ENCODE assay signal across 9 cellular contexts in the genomic region with DNA sequence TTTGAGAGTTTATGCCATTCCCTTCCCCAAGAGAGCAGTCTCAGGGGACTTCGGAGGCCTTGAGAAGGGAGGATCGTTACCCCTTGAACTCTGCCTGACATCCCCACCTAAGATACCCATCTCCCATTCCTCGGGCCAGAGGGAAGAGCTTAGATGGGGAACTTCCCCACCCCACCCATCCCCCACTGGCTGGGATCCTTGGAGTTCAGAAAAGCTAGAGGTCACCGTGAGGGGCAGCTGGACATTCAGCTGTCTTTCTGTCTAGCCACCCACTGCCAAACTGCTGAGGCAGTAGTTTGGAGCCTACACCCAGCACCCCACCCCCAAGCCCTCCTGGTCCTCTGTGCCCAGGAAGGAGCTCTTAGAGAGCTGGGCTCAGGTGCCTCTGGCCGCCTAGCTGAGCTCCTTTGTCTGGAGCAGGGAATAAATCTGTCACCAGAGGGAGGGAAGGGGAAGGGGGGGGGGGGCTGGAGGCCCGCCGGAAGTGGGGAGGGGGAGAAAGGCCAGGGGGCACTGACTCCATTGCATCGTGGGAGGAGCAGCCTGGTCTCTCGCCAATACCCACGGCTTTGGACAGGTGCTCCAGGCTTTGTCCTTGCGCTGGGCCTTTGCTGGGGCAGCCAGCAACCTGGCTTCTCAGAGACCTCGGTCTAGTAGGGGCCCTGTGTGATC. TPM values are rescaled to one million over a fixed set of nuclear protein-coding genes. Genes with fewer than 3 reads are reported as not detected.
DNase-seq lines count a peak whose midpoint lies in the region; ATAC-seq and TF ChIP-seq lines count a peak whose summit lies in the region.
"Had no signal": no experiment of that assay in that cellular context is flagged by ENCODE, and none has a peak within 500 bp of the region (broad histone marks: within the 10 kb centered on the region; RNA-seq: fewer than 3 reads in every experiment).

No MANE protein-coding gene starts in this region.

- H3K9me3 Mint-ChIP-seq in activated T-helper 2 cell treated with anti-CD3 and anti-CD28 coated beads, Interferon-gamma antibody, Interleukin-2, Interleukin-4, amounts not matched to agents 10 μg/mL and 5 μg/mL and 100 μg/mL, durations not matched to agents 14 hours and 24 hours and 36 hours, result no peaks in the 10 kb centered on the region

- TF ChIP-seq POLR2A in uterus (IDR thresholded peaks at IDR 0.05), result no peak

- H3K4me3 ChIP-seq in heart right ventricle, result peak overlapping the region in 9 of 10 donors; percentile 4 to 62 (median 51)
- H3K4me3 ChIP-seq in right cardiac atrium (ENCODE audit: low read length), result no peak overlapping the region
- peak overlapping the region; percentile 56 for H3K4me3 ChIP-seq in lower lobe of right lung
- peak overlapping the region; percentile 42 to 44 for H3K4me3 ChIP-seq in uterus

- H3K36me3 ChIP-seq in heart right ventricle (peaks cover 0 to 10% (median 0%) of the 10 kb centered on the region in 9 donors), lower lobe of right lung (peaks cover 6% of the 10 kb centered on the region), uterus (no peaks in the 10 kb centered on the region)

- WGBS in heart right ventricle, 2 donors, result 44 to 59% methylated on average over 11 to 12 of the region's 12 CpGs
- WGBS in right cardiac atrium, result 39% methylated on average over 12 of the region's 12 CpGs

- H3K27ac Mint-ChIP-seq in activated T-helper 2 cell treated with anti-CD3 and anti-CD28 coated beads, Interferon-gamma antibody, Interleukin-2, Interleukin-4, amounts not matched to agents 10 μg/mL and 5 μg/mL and 100 μg/mL, durations not matched to agents 14 hours and 24 hours and 36 hours, result no peak overlapping the region

- H3K27ac ChIP-seq in heart right ventricle (peak overlapping the region in 5 of 10 donors; percentile 29 to 71 (median 45)), right cardiac atrium (ENCODE audit: low read length) (no peak overlapping the region), lower lobe of right lung (peak overlapping the region; percentile 41), uterus (peak overlapping the region; percentile 59 to 76)
- H3K27ac ChIP-seq: HL-60 had no signal

- DNase-seq in heart right ventricle (no peak), right cardiac atrium (no peak), lower lobe of right lung (no peak), uterus (no peak), cerebellum (ENCODE audit: low spot score) (no peak), cerebellar cortex (ENCODE audit: low spot score) (no peak)
- DNase-seq in activated T-helper 2 cell treated with anti-CD3 and anti-CD28 coated beads, Interferon-gamma antibody, Interleukin-2, Interleukin-4, amounts not matched to agents 10 μg/mL and 5 μg/mL and 100 μg/mL, durations not matched to agents 14 hours and 24 hours and 36 hours (ENCODE audit: low spot score), result no peak

- peaks cover 8 to 38% (median 26%) of the 10 kb centered on the region in 9 donors for H3K4me1 ChIP-seq in heart right ventricle
- H3K4me1 ChIP-seq in right cardiac atrium (ENCODE audit: control insufficient read depth, insufficient read depth, low read length), result no peaks in the 10 kb centered on the region
- H3K4me1 ChIP-seq in lower lobe of right lung, result peaks cover 25% of the 10 kb centered on the region
- H3K4me1 ChIP-seq in uterus, result peaks cover 0 to 21% of the 10 kb centered on the region in 2 donors

- no peak for ATAC-seq in heart right ventricle
- no peak for ATAC-seq in right cardiac atrium
- ATAC-seq in lower lobe of right lung, result no peak
- ATAC-seq in HG03520 (IDR thresholded peaks at IDR 0.05; ENCODE audit: unreplicated experiment), result no peak

- H3K9me3 ChIP-seq in heart right ventricle (no peaks in the 10 kb centered on the region), right cardiac atrium (ENCODE audit: control insufficient read depth, low read length) (no peaks in the 10 kb centered on the region), lower lobe of right lung (no peaks in the 10 kb centered on the region), uterus (no peaks in the 10 kb centered on the region)

- H3K36me3 Mint-ChIP-seq in activated T-helper 2 cell treated with anti-CD3 and anti-CD28 coated beads, Interferon-gamma antibody, Interleukin-2, Interleukin-4, amounts not matched to agents 10 μg/mL and 5 μg/mL and 100 μg/mL, durations not matched to agents 14 hours and 24 hours and 36 hours (ENCODE audit: low read depth), result no peaks in the 10 kb centered on the region

- intact Hi-C loops in heart right ventricle (cut with DNase I), result loop anchor here in 1 of 10 donors (5.0 kb wide), 1 partner anchor 35 kb away; no protein-coding TSS in a partner anchor
- intact Hi-C loops in right cardiac atrium (cut with DNase I), result no loop called here
- intact Hi-C loops in activated T-helper 2 cell treated with anti-CD3 and anti-CD28 coated beads, Interferon-gamma antibody, Interleukin-2, Interleukin-4, amounts not matched to agents 10 μg/mL and 5 μg/mL and 100 μg/mL, durations not matched to agents 14 hours and 24 hours and 36 hours (cut with micrococcal nuclease), result no loop called here
- intact Hi-C loops in lower lobe of right lung (cut with DNase I), result no loop called here
- intact Hi-C loops in uterus (cut with DNase I; ENCODE audit: low total_unique reads), result no loop called here

- peak overlapping the region; percentile 38 for H3K4me3 Mint-ChIP-seq in activated T-helper 2 cell treated with anti-CD3 and anti-CD28 coated beads, Interferon-gamma antibody, Interleukin-2, Interleukin-4, amounts not matched to agents 10 μg/mL and 5 μg/mL and 100 μg/mL, durations not matched to agents 14 hours and 24 hours and 36 hours (ENCODE audit: low read depth)

- no peak for TF ChIP-seq CTCF in heart right ventricle (IDR thresholded peaks at IDR 0.05)
- TF ChIP-seq CTCF in lower lobe of right lung (IDR thresholded peaks at IDR 0.05), result no peak
- TF ChIP-seq CTCF in uterus (IDR thresholded peaks at IDR 0.05), result no peak

- H3K4me1 Mint-ChIP-seq in activated T-helper 2 cell treated with anti-CD3 and anti-CD28 coated beads, Interferon-gamma antibody, Interleukin-2, Interleukin-4, amounts not matched to agents 10 μg/mL and 5 μg/mL and 100 μg/mL, durations not matched to agents 14 hours and 24 hours and 36 hours (ENCODE audit: low read depth), result peaks cover 5% of the 10 kb centered on the region

- H3K27me3 ChIP-seq in heart right ventricle, result peaks cover 0 to 57% (median 15%) of the 10 kb centered on the region in 7 donors
- no peaks in the 10 kb centered on the region for H3K27me3 ChIP-seq in right cardiac atrium (ENCODE audit: control insufficient read depth, insufficient read depth)
- peaks cover 28% of the 10 kb centered on the region for H3K27me3 ChIP-seq in lower lobe of right lung (ENCODE audit: low read depth)
- no peaks in the 10 kb centered on the region for H3K27me3 ChIP-seq in uterus

- H3K27me3 Mint-ChIP-seq in activated T-helper 2 cell treated with anti-CD3 and anti-CD28 coated beads, Interferon-gamma antibody, Interleukin-2, Interleukin-4, amounts not matched to agents 10 μg/mL and 5 μg/mL and 100 μg/mL, durations not matched to agents 14 hours and 24 hours and 36 hours (ENCODE audit: low read depth), result peaks cover 36% of the 10 kb centered on the region

RNA-seq across cellular contexts. Expression of a gene that starts 1.0 kb away (rescaled TPM):
- 1 to 10 TPM in 1 of 10 donors, under 1 TPM in 8, not detected in 1; 0.16 to 1.4 (median 0.57) TPM for total RNA-seq in heart right ventricle
- polyA plus RNA-seq in heart right ventricle, result under 1 TPM; 0.41 to 0.51 TPM
- total RNA-seq in right cardiac atrium, result 1 to 10 TPM in 1 of 4 donors, under 1 TPM in 3; 0.42 to 1.6 (median 0.64) TPM
- 0.38 TPM for polyA plus RNA-seq in right cardiac atrium
- total RNA-seq in activated T-helper 2 cell treated with anti-CD3 and anti-CD28 coated beads, Interferon-gamma antibody, Interleukin-2, Interleukin-4, amounts not matched to agents 10 μg/mL and 5 μg/mL and 100 μg/mL, durations not matched to agents 14 hours and 24 hours and 36 hours, result 1.7 and 2.8 TPM in 2 replicates
- 2.9 TPM for total RNA-seq in lower lobe of right lung
- 10 to 100 TPM in 2 of 4 donors, 1 to 10 TPM in 2; 1.2 to 82.1 (median 9.7) TPM for total RNA-seq in uterus
- 11.4 TPM for total RNA-seq in cerebellum

RNA-seq across cellular contexts. Expression of a gene that starts 15.7 kb away (rescaled TPM):
- total RNA-seq in heart right ventricle (1 to 10 TPM; 3.2 to 6.3 (median 4.2) TPM), right cardiac atrium (10 to 100 TPM in 1 of 4 donors, 1 to 10 TPM in 3; 6.4 to 10.4 (median 6.4) TPM), lower lobe of right lung (18.9 TPM), uterus (10 to 100 TPM; 14.7 to 30.6 (median 25.6) TPM), cerebellum (6.8 TPM)
- polyA plus RNA-seq in heart right ventricle (1 to 10 TPM; 3.6 to 4.4 TPM), right cardiac atrium (5.2 TPM)
- 1.4 and 1.5 TPM in 2 replicates for total RNA-seq in activated T-helper 2 cell treated with anti-CD3 and anti-CD28 coated beads, Interferon-gamma antibody, Interleukin-2, Interleukin-4, amounts not matched to agents 10 μg/mL and 5 μg/mL and 100 μg/mL, durations not matched to agents 14 hours and 24 hours and 36 hours

RNA-seq across cellular contexts. Expression of a gene that starts 38.6 kb away (rescaled TPM):
- 10 to 100 TPM in 1 of 10 donors, 1 to 10 TPM in 9; 6.4 to 15.9 (median 9.0) TPM for total RNA-seq in heart right ventricle
- 10 to 100 TPM; 21.1 to 26.1 TPM for polyA plus RNA-seq in heart right ventricle
- total RNA-seq in right cardiac atrium, result 100 to 1,000 TPM in 1 of 4 donors, 10 to 100 TPM in 3; 21.9 to 183 (median 33.4) TPM
- 64.6 TPM for polyA plus RNA-seq in right cardiac atrium
- not detected in 2 replicates for total RNA-seq in activated T-helper 2 cell treated with anti-CD3 and anti-CD28 coated beads, Interferon-gamma antibody, Interleukin-2, Interleukin-4, amounts not matched to agents 10 μg/mL and 5 μg/mL and 100 μg/mL, durations not matched to agents 14 hours and 24 hours and 36 hours
- total RNA-seq in lower lobe of right lung, result 123 TPM
- total RNA-seq in uterus, result 10 to 100 TPM; 13.4 to 26.6 (median 16.2) TPM
- total RNA-seq in cerebellum, result 7.3 TPM

RNA-seq across cellular contexts. Expression of a gene that starts 49.0 kb away (rescaled TPM):
- total RNA-seq in heart right ventricle, result 10 to 100 TPM; 57.4 to 84.7 (median 67.5) TPM
- polyA plus RNA-seq in heart right ventricle, result 10 to 100 TPM; 12.8 to 73.3 TPM
- total RNA-seq in right cardiac atrium, result 10 to 100 TPM; 64.1 to 79.4 (median 68.2) TPM
- 44.6 TPM for polyA plus RNA-seq in right cardiac atrium
- total RNA-seq in activated T-helper 2 cell treated with anti-CD3 and anti-CD28 coated beads, Interferon-gamma antibody, Interleukin-2, Interleukin-4, amounts not matched to agents 10 μg/mL and 5 μg/mL and 100 μg/mL, durations not matched to agents 14 hours and 24 hours and 36 hours, result 31.5 and 33.9 TPM in 2 replicates
- total RNA-seq in lower lobe of right lung, result 175 TPM
- 100 to 1,000 TPM in 2 of 4 donors, 10 to 100 TPM in 2; 67.4 to 243 (median 100) TPM for total RNA-seq in uterus
- 74.9 TPM for total RNA-seq in cerebellum

RNA-seq across cellular contexts. Expression of a gene that starts 51.4 kb away (rescaled TPM):
- not detected for total RNA-seq in heart right ventricle
- under 1 TPM in 1 of 2 donors, not detected in 1; 0.10 TPM for polyA plus RNA-seq in heart right ventricle
- not detected for total RNA-seq in right cardiac atrium
- polyA plus RNA-seq in right cardiac atrium, result not detected
- total RNA-seq in activated T-helper 2 cell treated with anti-CD3 and anti-CD28 coated beads, Interferon-gamma antibody, Interleukin-2, Interleukin-4, amounts not matched to agents 10 μg/mL and 5 μg/mL and 100 μg/mL, durations not matched to agents 14 hours and 24 hours and 36 hours, result not detected in 2 replicates
- total RNA-seq in lower lobe of right lung, result 8.5 TPM
- total RNA-seq in uterus, result not detected
- total RNA-seq in cerebellum, result not detected
